ENCODE assay signal across 1 cellular context in the genomic region with DNA sequence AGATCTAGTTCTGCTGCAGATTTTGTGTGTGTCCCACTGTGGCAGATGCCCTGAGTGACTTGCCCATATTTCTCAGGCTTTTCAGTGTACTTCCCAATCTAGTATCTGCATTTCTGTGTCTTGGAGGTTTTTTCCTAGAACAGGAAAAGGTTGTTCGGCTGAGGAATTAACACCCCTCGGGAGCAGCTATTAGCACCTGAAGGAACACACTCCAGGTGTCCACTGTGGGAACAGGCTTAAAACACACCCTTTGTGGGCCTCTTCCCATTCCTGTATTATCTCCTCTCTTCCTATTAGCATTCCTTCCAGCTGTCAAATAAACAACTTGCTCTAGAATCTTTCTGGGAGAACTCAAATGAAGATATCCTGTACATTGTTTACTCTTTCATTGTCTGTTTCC.
TF ChIP-seq lines count a peak whose summit lies in the region.

No MANE protein-coding gene starts in this region.

TF ChIP-seq in K562, 482 proteins besides CTCF, POLR2A, EP300 and RAD21:
- TF ChIP-seq SFPQ (IDR thresholded peaks at IDR 0.05; ENCODE audit: low read depth, low read length) = no peak
- TF ChIP-seq ZNF778 (CRISPR knock-in tag; IDR thresholded peaks at IDR 0.05) = no peak
- TF ChIP-seq ZKSCAN8 (CRISPR knock-in tag; IDR thresholded peaks at IDR 0.05) = no peak
- no peak for TF ChIP-seq RNF2 (IDR thresholded peaks at IDR 0.05)
- TF ChIP-seq, protein P1, sequence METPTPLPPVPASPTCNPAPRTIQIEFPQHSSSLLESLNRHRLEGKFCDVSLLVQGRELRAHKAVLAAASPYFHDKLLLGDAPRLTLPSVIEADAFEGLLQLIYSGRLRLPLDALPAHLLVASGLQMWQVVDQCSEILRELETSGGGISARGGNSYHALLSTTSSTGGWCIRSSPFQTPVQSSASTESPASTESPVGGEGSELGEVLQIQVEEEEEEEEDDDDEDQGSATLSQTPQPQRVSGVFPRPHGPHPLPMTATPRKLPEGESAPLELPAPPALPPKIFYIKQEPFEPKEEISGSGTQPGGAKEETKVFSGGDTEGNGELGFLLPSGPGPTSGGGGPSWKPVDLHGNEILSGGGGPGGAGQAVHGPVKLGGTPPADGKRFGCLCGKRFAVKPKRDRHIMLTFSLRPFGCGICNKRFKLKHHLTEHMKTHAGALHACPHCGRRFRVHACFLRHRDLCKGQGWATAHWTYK (CRISPR knock-in tag; IDR thresholded peaks at IDR 0.05) = no peak
- TF ChIP-seq TBL1XR1 (IDR thresholded peaks at IDR 0.05; ENCODE audit: low read length in 2 of 2) = no peak
- no peak for TF ChIP-seq ATF1 (CRISPR knock-in tag; IDR thresholded peaks at IDR 0.05)
- TF ChIP-seq ATF1 (tag; IDR thresholded peaks at IDR 0.05) = no peak
- TF ChIP-seq MYNN (IDR thresholded peaks at IDR 0.05) = no peak
- TF ChIP-seq MYNN (CRISPR knock-in tag; IDR thresholded peaks at IDR 0.05) = no peak
- no peak for TF ChIP-seq THRA (IDR thresholded peaks at IDR 0.05)
- no peak for TF ChIP-seq TCF7L2 (IDR thresholded peaks at IDR 0.05; ENCODE audit: low read depth, low read length)
- no peak for TF ChIP-seq L3MBTL2 (IDR thresholded peaks at IDR 0.05)
- no peak for TF ChIP-seq RUNX1 (IDR thresholded peaks at IDR 0.05; ENCODE audit: low read depth)
- TF ChIP-seq ZNF764 (CRISPR knock-in tag; IDR thresholded peaks at IDR 0.05; ENCODE audit: low read depth) = no peak
- TF ChIP-seq U2AF2 (optimal IDR thresholded peaks at IDR 0.05; ENCODE audit: low read depth, low read length) = no peak
- no peak for TF ChIP-seq ZNF707 (CRISPR knock-in tag; conservative IDR thresholded peaks at IDR 0.05)
- no peak for TF ChIP-seq HES1 (IDR thresholded peaks at IDR 0.05; ENCODE audit: low read depth)
- no peak for TF ChIP-seq PHTF2 (CRISPR knock-in tag; IDR thresholded peaks at IDR 0.05)
- TF ChIP-seq CEBPZ (IDR thresholded peaks at IDR 0.05; ENCODE audit: borderline replicate concordance, low read depth, low read length) = no peak
